8 cellular contexts compared by ENCODE assay signal in genomic region chr6:26394289-26394688, GRCh38. TPM values are rescaled to one million over a fixed set of nuclear protein-coding genes. Genes with fewer than 3 reads are reported as not detected.
DNase-seq lines count a peak whose midpoint lies in the region; ATAC-seq and TF ChIP-seq lines count a peak whose summit lies in the region.
"Had no signal": no experiment of that assay in that cellular context is flagged by ENCODE, and none has a peak within 500 bp of the region (broad histone marks: within the 10 kb centered on the region; RNA-seq: fewer than 3 reads in every experiment).

No MANE protein-coding gene starts in this region.

- H3K4me3 ChIP-seq in fibroblast of lung (replicated peaks in 1 of 4; ENCODE audit: control extremely low read depth in 1 of 4, insufficient read depth in 1 of 4, low read depth in 3 of 4, low read length in 4 of 4) = no peak overlapping the region

- DNase-seq in AG08396 (ENCODE audit: low spot score) (peak; percentile 15), NCI-H446 (lab: John Stamatoyannopoulos, UW) (peak; percentile 47 to 65), fibroblast of lung (ENCODE audit: low read depth in 2 of 2) (peak; percentile 76 to 79)
- DNase-seq in stimulated activated CD4-positive, alpha-beta T cell treated with anti-CD3 and anti-CD28 coated beads, Interleukin-15, amount 100 ng/mL, for 24 hours = no peak
- DNase-seq in activated T-cell treated with anti-CD3 and anti-CD28 coated beads, Interleukin-2, amount 50 U/mL, for 72 hours = no peak
- DNase-seq: activated T-cell treated with anti-CD3 and anti-CD28 coated beads for 4 hours; naive thymus-derived CD4-positive, alpha-beta T cell had no signal

- H3K9ac ChIP-seq in fibroblast of lung (ENCODE audit: insufficient read depth, low read length) = no peak overlapping the region

- H3K9me3 Mint-ChIP-seq in activated T-cell treated with anti-CD3 and anti-CD28 coated beads, Interleukin-2, amount 50 U/mL, for 72 hours = no peaks in the 10 kb centered on the region
- H3K9me3 Mint-ChIP-seq: naive thymus-derived CD4-positive, alpha-beta T cell had no signal

- H3K79me2 ChIP-seq in fibroblast of lung (ENCODE audit: control insufficient read depth, insufficient read depth, low read length) = no peaks in the 10 kb centered on the region

- H2AFZ ChIP-seq in fibroblast of lung (ENCODE audit: low read length) = no peak overlapping the region

- H3K36me3 Mint-ChIP-seq in activated T-cell treated with anti-CD3 and anti-CD28 coated beads, Interleukin-2, amount 50 U/mL, for 72 hours (ENCODE audit: insufficient read depth in 2 of 2) = peaks cover 1 to 11% of the 10 kb centered on the region in 2 donors

- no peak for ATAC-seq in activated T-cell treated with anti-CD3 and anti-CD28 coated beads, Interleukin-2, amount 50 U/mL, for 72 hours (replicated peaks in 1 of 2)
- no peak for ATAC-seq in GM18907 (IDR thresholded peaks at IDR 0.05; ENCODE audit: unreplicated experiment)
- ATAC-seq: naive thymus-derived CD4-positive, alpha-beta T cell had no signal

- peaks cover 3% of the 10 kb centered on the region for H3K4me1 Mint-ChIP-seq in activated T-cell treated with anti-CD3 and anti-CD28 coated beads, Interleukin-2, amount 50 U/mL, for 72 hours (ENCODE audit: low read depth)

- H3K27ac Mint-ChIP-seq in activated T-cell treated with anti-CD3 and anti-CD28 coated beads, Interleukin-2, amount 50 U/mL, for 72 hours = no peak overlapping the region
- H3K27ac Mint-ChIP-seq: naive thymus-derived CD4-positive, alpha-beta T cell had no signal

- no peaks in the 10 kb centered on the region for H4K20me1 ChIP-seq in fibroblast of lung (ENCODE audit: control insufficient read depth, extremely low read depth, insufficient read depth, low read length)

- H3K27me3 ChIP-seq in fibroblast of lung (ENCODE audit: control insufficient read depth, insufficient read depth, low read length) = no peaks in the 10 kb centered on the region

- peaks cover 2% of the 10 kb centered on the region for H3K4me1 ChIP-seq in fibroblast of lung (ENCODE audit: control insufficient read depth, extremely low read depth, insufficient read depth, low read length)

- no peaks in the 10 kb centered on the region for H3K9me3 ChIP-seq in fibroblast of lung (ENCODE audit: control insufficient read depth, insufficient read depth, low read depth, low read length)

- no peaks in the 10 kb centered on the region for H3K36me3 ChIP-seq in fibroblast of lung (ENCODE audit: control insufficient read depth, insufficient read depth, low read length)

- H3K4me3 Mint-ChIP-seq in activated T-cell treated with anti-CD3 and anti-CD28 coated beads, Interleukin-2, amount 50 U/mL, for 72 hours = no peak overlapping the region
- H3K4me3 Mint-ChIP-seq: naive thymus-derived CD4-positive, alpha-beta T cell had no signal

- H3K4me2 ChIP-seq in fibroblast of lung (ENCODE audit: extremely low read depth, insufficient read depth, low read length) = no peak overlapping the region

- no peaks in the 10 kb centered on the region for H3K27me3 Mint-ChIP-seq in activated T-cell treated with anti-CD3 and anti-CD28 coated beads, Interleukin-2, amount 50 U/mL, for 72 hours (ENCODE audit: low read depth)
- H3K27me3 Mint-ChIP-seq: naive thymus-derived CD4-positive, alpha-beta T cell had no signal

- TF ChIP-seq CTCF in fibroblast of lung (conservative IDR thresholded peaks at IDR 0.05 in 1 of 2, IDR thresholded peaks at IDR 0.05 in 1 of 2; ENCODE audit: low read depth in 1 of 2, low read length in 2 of 2) = no peak

- H3K27ac ChIP-seq in fibroblast of lung (ENCODE audit: insufficient read depth, low read length) = no peak overlapping the region

RNA-seq across cellular contexts. Expression of gene BTN3A1, which starts 7.8 kb away (rescaled TPM):
- total RNA-seq in fibroblast of lung = 36.5 and 42.9 TPM in 2 replicates
- polyA plus RNA-seq in fibroblast of lung = 19.8 and 31.6 TPM in 2 replicates
- polyA plus RNA-seq in fibroblast of lung (2012) = 11.2 and 16.9 TPM in 2 replicates
- polyA minus RNA-seq in fibroblast of lung (ENCODE audit: low replicate concordance) = 16.1 and 40.2 TPM in 2 replicates
- 10 to 100 TPM; 57.3 to 62.8 TPM for total RNA-seq in activated T-cell treated with anti-CD3 and anti-CD28 coated beads, Interleukin-2, amount 50 U/mL, for 72 hours

RNA-seq across cellular contexts. Expression of gene BTN2A2, which starts 11.4 kb away (rescaled TPM):
- 7.4 and 12.7 TPM in 2 replicates for total RNA-seq in fibroblast of lung
- polyA plus RNA-seq in fibroblast of lung = 8.6 and 14.8 TPM in 2 replicates
- polyA plus RNA-seq in fibroblast of lung (2012) = 8.3 and 12.5 TPM in 2 replicates
- polyA minus RNA-seq in fibroblast of lung (ENCODE audit: low replicate concordance) = 10.0 and 21.7 TPM in 2 replicates
- total RNA-seq in activated T-cell treated with anti-CD3 and anti-CD28 coated beads, Interleukin-2, amount 50 U/mL, for 72 hours = 10 to 100 TPM; 25.7 to 33.5 TPM

RNA-seq across cellular contexts. Expression of gene BTN3A2, which starts 29.3 kb away (rescaled TPM):
- total RNA-seq in fibroblast of lung = 21.6 and 21.8 TPM in 2 replicates
- 27.2 and 39.1 TPM in 2 replicates for polyA plus RNA-seq in fibroblast of lung
- polyA plus RNA-seq in fibroblast of lung (2012) = 19.1 and 24.8 TPM in 2 replicates
- 10.0 and 23.6 TPM in 2 replicates for polyA minus RNA-seq in fibroblast of lung (ENCODE audit: low replicate concordance)
- total RNA-seq in activated T-cell treated with anti-CD3 and anti-CD28 coated beads, Interleukin-2, amount 50 U/mL, for 72 hours = 10 to 100 TPM; 51.9 to 72.0 TPM

RNA-seq across cellular contexts. Expression of gene BTN3A3, which starts 46.0 kb away (rescaled TPM):
- 27.7 and 33.7 TPM in 2 replicates for total RNA-seq in fibroblast of lung
- polyA plus RNA-seq in fibroblast of lung = 23.0 and 33.7 TPM in 2 replicates
- polyA plus RNA-seq in fibroblast of lung (2012) = 15.7 and 20.6 TPM in 2 replicates
- 14.9 and 40.8 TPM in 2 replicates for polyA minus RNA-seq in fibroblast of lung (ENCODE audit: low replicate concordance)
- total RNA-seq in activated T-cell treated with anti-CD3 and anti-CD28 coated beads, Interleukin-2, amount 50 U/mL, for 72 hours = 10 to 100 TPM; 35.9 to 38.3 TPM

Comparison
In these comparisons a context has a peak if more than half of its experiments do, and no peak if none do; other contexts are left out.
1. DNase-seq: peak in AG08396 (single experiment), NCI-H446 (2 of 2) and fibroblast of lung (2 of 2); none in stimulated activated CD4-positive, alpha-beta T cell treated with anti-CD3 and anti-CD28 coated beads, Interleukin-15, amount 100 ng/mL, for 24 hours (single experiment) and activated T-cell treated with anti-CD3 and anti-CD28 coated beads, Interleukin-2, amount 50 U/mL, for 72 hours (0 of 2).